Comparison of ENCODE assay signal across 8 cellular contexts in genomic region chr7:48088559-48089414, GRCh38. TPM values are rescaled to one million over a fixed set of nuclear protein-coding genes. Genes with fewer than 3 reads are reported as not detected.
DNase-seq lines count a peak whose midpoint lies in the region; TF ChIP-seq lines count a peak whose summit lies in the region.

UPP1 (plus strand) TSS chr7:48089265; CDS start chr7:48094784, 5,519 bp downstream.

- TF ChIP-seq CTCF in left ventricle myocardium inferior (IDR thresholded peaks at IDR 0.05; ENCODE audit: borderline replicate concordance) (no peak), uterus (IDR thresholded peaks at IDR 0.05) (no peak)

- peak within 1 kb of the TSS; percentile 92 for H3K27ac Mint-ChIP-seq in T-helper 1 cell treated with Interleukin-12 subunit alpha and Interleukin-12 subunit beta and Interleukin-4 antibody, amounts not matched to agents 30 μg/mL and 1 μg/mL, for 36 hours

- POLR2A ChIA-PET in HEK293T (lab: Yijun Ruan, JAX): interaction anchor here (0.6 to 1.6 kb wide), 9 partner anchors 12 to 123 kb away, joined by 3 to 7 read pairs (median 4); no protein-coding TSS in a partner anchor

- H3K36me3 Mint-ChIP-seq in T-helper 1 cell treated with Interleukin-12 subunit alpha and Interleukin-12 subunit beta and Interleukin-4 antibody, amounts not matched to agents 30 μg/mL and 1 μg/mL, for 36 hours (ENCODE audit: low read depth): peaks cover 35% of the 10 kb centered on the region

- peak within 1 kb of the TSS; percentile 91 for H3K4me3 Mint-ChIP-seq in T-helper 1 cell treated with Interleukin-12 subunit alpha and Interleukin-12 subunit beta and Interleukin-4 antibody, amounts not matched to agents 30 μg/mL and 1 μg/mL, for 36 hours

- peaks cover 71% of the 10 kb centered on the region for H3K4me1 Mint-ChIP-seq in T-helper 1 cell treated with Interleukin-12 subunit alpha and Interleukin-12 subunit beta and Interleukin-4 antibody, amounts not matched to agents 30 μg/mL and 1 μg/mL, for 36 hours (ENCODE audit: low read depth)

- H3K27ac ChIP-seq in left ventricle myocardium inferior (replicated peaks): peak within 1 kb of the TSS; percentile 99
- H3K27ac ChIP-seq in uterus: peak within 1 kb of the TSS; percentile 82 to 88

- H3K4me1 ChIP-seq in left ventricle myocardium inferior (peaks cover 59% of the 10 kb centered on the region), uterus (peaks cover 6 to 11% of the 10 kb centered on the region in 2 donors)

- peak within 1 kb of the TSS; percentile 90 for H3K4me3 ChIP-seq in GM08714 (ENCODE audit: low read length)
- H3K4me3 ChIP-seq in left ventricle myocardium inferior: peak within 1 kb of the TSS; percentile 89
- H3K4me3 ChIP-seq in uterus: peak within 1 kb of the TSS; percentile 76 to 82

- no peaks in the 10 kb centered on the region for H3K9me3 Mint-ChIP-seq in T-helper 1 cell treated with Interleukin-12 subunit alpha and Interleukin-12 subunit beta and Interleukin-4 antibody, amounts not matched to agents 30 μg/mL and 1 μg/mL, for 36 hours

- peak; percentile 78 for DNase-seq in HEK293T (ENCODE audit: extremely low spot score)
- peak; percentile 94 for DNase-seq in MV-4-11 (lab: John Stamatoyannopoulos, UW)
- DNase-seq in amniotic stem cell (lab: John Stamatoyannopoulos, UW): peak; percentile 53
- DNase-seq in left ventricle myocardium inferior: peak; percentile 96
- DNase-seq in pulmonary artery endothelial cell (ENCODE audit: low read depth, low spot score): peak; percentile 81
- DNase-seq in uterus: peak; percentile 88 to 94

- no peaks in the 10 kb centered on the region for H3K9me3 ChIP-seq in left ventricle myocardium inferior (replicated peaks)
- no peaks in the 10 kb centered on the region for H3K9me3 ChIP-seq in uterus

- H3K27me3 ChIP-seq in left ventricle myocardium inferior (ENCODE audit: low read depth): no peaks in the 10 kb centered on the region
- H3K27me3 ChIP-seq in uterus: no peaks in the 10 kb centered on the region

- no peaks in the 10 kb centered on the region for H3K27me3 Mint-ChIP-seq in T-helper 1 cell treated with Interleukin-12 subunit alpha and Interleukin-12 subunit beta and Interleukin-4 antibody, amounts not matched to agents 30 μg/mL and 1 μg/mL, for 36 hours (ENCODE audit: low read depth)

- intact Hi-C loops in left ventricle myocardium inferior (cut with micrococcal nuclease): no loop called here
- intact Hi-C loops in uterus (cut with DNase I; ENCODE audit: low total_unique reads): no loop called here

- CTCF ChIA-PET in HEK293T (lab: Yijun Ruan, JAX): no interaction called here

- peak; percentile 55 to 64 for TF ChIP-seq POLR2A in uterus (IDR thresholded peaks at IDR 0.05)

- H3K36me3 ChIP-seq in left ventricle myocardium inferior (peaks cover 25% of the 10 kb centered on the region), uterus (no peaks in the 10 kb centered on the region)

TF ChIP-seq in HEK293T, 16 proteins besides CTCF, POLR2A, EP300 and RAD21:
- TF ChIP-seq FOXM1 (IDR thresholded peaks at IDR 0.05; ENCODE audit: borderline replicate concordance) (no peak), BHLHE40 (IDR thresholded peaks at IDR 0.05; ENCODE audit: borderline replicate concordance) (no peak), TARDBP (IDR thresholded peaks at IDR 0.05) (no peak), FOXA1 (IDR thresholded peaks at IDR 0.05) (no peak), ELF4 (IDR thresholded peaks at IDR 0.05) (no peak), LEF1 (IDR thresholded peaks at IDR 0.05; ENCODE audit: borderline replicate concordance) (no peak), ZNF384 (IDR thresholded peaks at IDR 0.05) (no peak), CTBP1 (IDR thresholded peaks at IDR 0.05; ENCODE audit: borderline replicate concordance) (no peak), SUZ12 (IDR thresholded peaks at IDR 0.05) (no peak), SP1 (IDR thresholded peaks at IDR 0.05) (no peak), HDGF (IDR thresholded peaks at IDR 0.05; ENCODE audit: borderline replicate concordance) (no peak), ARNT (IDR thresholded peaks at IDR 0.05) (no peak), L3MBTL2 (conservative IDR thresholded peaks at IDR 0.05) (no peak; the same call in 1 of the 2 replicates), FOXK2 (IDR thresholded peaks at IDR 0.05) (no peak), NFRKB (IDR thresholded peaks at IDR 0.05) (no peak), PKNOX1 (IDR thresholded peaks at IDR 0.05) (no peak)

RNA-seq across cellular contexts. Expression of gene UPP1, which starts in this region (rescaled TPM):
- total RNA-seq in left ventricle myocardium inferior (19.8 TPM), pulmonary artery endothelial cell (38.7 and 54.6 TPM in 2 replicates), uterus (10 to 100 TPM in 1 of 4 donors, 1 to 10 TPM in 3; 1.5 to 25.2 (median 5.4) TPM)

Comparison
In these comparisons a context has a peak if more than half of its experiments do, and no peak if none do; other contexts are left out.
1. Peak in every context shown above with its lines: DNase-seq, H3K4me3 ChIP-seq and H3K27ac ChIP-seq.